Comparison of ENCODE assay signal across 9 cellular contexts in the genomic region with DNA sequence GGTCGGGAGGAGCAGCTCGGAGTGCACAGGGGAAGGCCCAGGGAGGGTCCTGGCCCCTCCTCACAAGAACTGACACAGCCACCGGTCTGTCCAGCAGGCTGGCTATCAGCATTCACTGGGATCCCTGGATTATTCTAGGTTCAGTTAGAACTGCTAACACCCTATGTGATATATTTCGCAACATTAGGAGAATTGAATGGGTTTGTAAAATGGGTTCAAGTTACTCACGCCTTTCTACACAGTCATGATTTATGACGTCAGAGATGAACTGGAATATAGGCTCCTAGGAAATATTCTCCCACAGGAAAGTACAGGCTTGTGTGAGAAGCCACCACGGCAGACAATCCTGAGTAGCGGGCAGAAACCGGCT. TPM values are rescaled to one million over a fixed set of nuclear protein-coding genes. Genes with fewer than 3 reads are reported as not detected.
A peak's percentile ranks its signal among the peaks of the same experiment; 100 is the strongest.
DNase-seq lines count a peak whose midpoint lies in the region; ATAC-seq, FAIRE-seq and TF ChIP-seq lines count a peak whose summit lies in the region.
"Had no signal": no experiment of that assay in that cellular context is flagged by ENCODE, and none has a peak within 500 bp of the region (broad histone marks: within the 10 kb centered on the region; RNA-seq: fewer than 3 reads in every experiment).

No MANE protein-coding gene starts in this region.

- 88% methylated on average over 9 of the region's 9 CpGs for WGBS in A549 (ENCODE audit: missing lambda C conversion rate)

- no peak for TF ChIP-seq EP300 in A549 (IDR thresholded peaks at IDR 0.05)

- CTCF ChIA-PET in A549 (lab: Yijun Ruan, JAX), result interaction anchor here (6.2 to 7.8 kb wide), 2 partner anchors 13 to 118 kb away, joined by 26 to 40 read pairs; no protein-coding TSS in a partner anchor
- CTCF ChIA-PET in HCT116 (lab: Charles Lee), result interaction anchor here (1.5 kb wide), 1 partner anchor 13 kb away, joined by 10 read pairs; no protein-coding TSS in a partner anchor

- no peak for TF ChIP-seq RAD21 in A549 (conservative IDR thresholded peaks at IDR 0.05 in 1 of 2, IDR thresholded peaks at IDR 0.05 in 1 of 2)
- no peak for TF ChIP-seq RAD21 in HCT116 (IDR thresholded peaks at IDR 0.05; ENCODE audit: low read depth)

- TF ChIP-seq POLR2A in A549 (IDR thresholded peaks at IDR 0.05; ENCODE audit: low read length), result no peak
- TF ChIP-seq POLR2A in HCT116 (IDR thresholded peaks at IDR 0.05; ENCODE audit: borderline replicate concordance, extremely low read depth, insufficient read depth, insufficient read length), result no peak

- no peaks in the 10 kb centered on the region for H3K36me3 Mint-ChIP-seq in memory B cell

- H3K4me1 ChIP-seq in A549 (peaks cover 8% of the 10 kb centered on the region; the same call in 2 of the 3 replicates), HCT116 (ENCODE audit: control insufficient read depth in 1 of 2, insufficient read depth in 2 of 2, low read length in 2 of 2) (peaks cover 6 to 16% of the 10 kb centered on the region in 2 experiments; a peak in 3 of 4 replicates), adipocyte (ENCODE audit: control insufficient read depth, insufficient read depth, low read length) (peaks cover 11% of the 10 kb centered on the region)

- no TSS peak for BruUV-seq in HCT116 (replicated peaks; lab: Mats Ljungman, UMichigan)

- no peak overlapping the region for H2AFZ ChIP-seq in HCT116 (ENCODE audit: low read depth, low read length, poor library complexity, severe bottlenecking)

- TF ChIP-seq CTCF in A549 (IDR thresholded peaks at IDR 0.05) (no peak), HCT116 (IDR thresholded peaks at IDR 0.05 in 2 of 3, conservative IDR thresholded peaks at IDR 0.05 in 1 of 3; ENCODE audit: borderline replicate concordance in 1 of 3, insufficient read depth in 1 of 3, low read depth in 2 of 3, low read length in 2 of 3) (no peak)

- RAD21 ChIA-PET in HCT116 (lab: Charles Lee; ENCODE audit: low non-redundant PET in 1 of 2, low total read pairs in 2 of 2, uncharacterized antibody in 2 of 2, unreplicated experiment in 2 of 2), result no interaction called here

- H3K27ac ChIP-seq in A549, result peak overlapping the region; percentile 84 to 94; a peak in 4 of 6 replicates
- H3K27ac ChIP-seq in HCT116 (ENCODE audit: low read depth, low read length), result no peak overlapping the region

- no peaks in the 10 kb centered on the region for H3K9me3 ChIP-seq in A549
- H3K9me3 ChIP-seq in HCT116 (ENCODE audit: control insufficient read depth in 1 of 2, insufficient read depth in 1 of 2, low read depth in 1 of 2, low read length in 2 of 2), result no peaks in the 10 kb centered on the region
- H3K9me3 ChIP-seq in adipocyte (ENCODE audit: control insufficient read depth, low read length), result no peaks in the 10 kb centered on the region

- POLR2A ChIA-PET in A549 (lab: Yijun Ruan, JAX), result interaction anchor here (2.1 kb wide), 1 partner anchor 13 kb away, joined by 8 read pairs; no protein-coding TSS in a partner anchor
- POLR2A ChIA-PET in HCT116 (lab: Charles Lee), result no interaction called here

- H3K79me2 ChIP-seq in HCT116 (ENCODE audit: insufficient read depth, low read length), result no peaks in the 10 kb centered on the region

- H3K9me3 Mint-ChIP-seq in memory B cell, result no peaks in the 10 kb centered on the region

- no peaks in the 10 kb centered on the region for H4K20me1 ChIP-seq in HCT116 (ENCODE audit: insufficient read depth)

- no peak for ATAC-seq in A549
- ATAC-seq in HCT116, result no peak
- no peak for ATAC-seq in memory B cell (ENCODE audit: low read depth)
- ATAC-seq in HG03196 (IDR thresholded peaks at IDR 0.05; ENCODE audit: unreplicated experiment), result no peak

- peak overlapping the region; percentile 67 for H3K4me3 ChIP-seq in A549
- peak overlapping the region in 1 of 2 experiments; percentile 72; a peak in 1 of 4 replicates for H3K4me3 ChIP-seq in HCT116 (replicated peaks in 1 of 2; ENCODE audit: low read depth in 1 of 2, low read length in 2 of 2)
- H3K4me3 ChIP-seq in adipocyte (ENCODE audit: low read length), result peak overlapping the region; percentile 82

- peak overlapping the region; percentile 79 for H3K4me3 Mint-ChIP-seq in memory B cell

- H3K4me1 Mint-ChIP-seq in memory B cell, result peaks cover 8% of the 10 kb centered on the region

- H3K9ac ChIP-seq in HCT116 (ENCODE audit: low read length) (no peak overlapping the region), adipocyte (ENCODE audit: low read length) (peak overlapping the region; percentile 86)

- H3K4me2 ChIP-seq in A549 (peak overlapping the region; percentile 94), HCT116 (ENCODE audit: low read length) (peak overlapping the region; percentile 99)

- H3K9me2 ChIP-seq in HCT116 (ENCODE audit: insufficient read depth), result no peaks in the 10 kb centered on the region

- peaks cover 24% of the 10 kb centered on the region for H3K27me3 Mint-ChIP-seq in memory B cell

- H3K27me3 ChIP-seq in HCT116 (ENCODE audit: insufficient read depth, low read length), result peaks cover 17% of the 10 kb centered on the region; the same call in 1 of the 2 replicates
- peaks cover 49% of the 10 kb centered on the region for H3K27me3 ChIP-seq in adipocyte (replicated peaks; ENCODE audit: control insufficient read depth, insufficient read depth, low read length)

- FAIRE-seq in A549 (lab: Jason Lieb, UNC), result no peak

- DNase-seq in A549 (ENCODE audit: low read depth in 1 of 2, low spot score in 1 of 2), result no peak
- no peak for DNase-seq in HCT116 (ENCODE audit: low read depth, low spot score)
- DNase-seq in adipocyte (ENCODE audit: low read depth), result peak; percentile 20
- DNase-seq in memory B cell (ENCODE audit: low spot score in 2 of 2), result no peak
- no peak for DNase-seq in SW 1271 (lab: John Stamatoyannopoulos, UW)
- DNase-seq in medulla oblongata (ENCODE audit: extremely low spot score), result no peak
- no peak for DNase-seq in midbrain (lab: John Stamatoyannopoulos, UW)
- DNase-seq: T-helper 9 cell had no signal

- no peak overlapping the region for H3K27ac Mint-ChIP-seq in memory B cell

- intact Hi-C loops in HCT116 (cut with micrococcal nuclease), result no loop called here

- no peaks in the 10 kb centered on the region for H3K36me3 ChIP-seq in HCT116 (ENCODE audit: control insufficient read depth in 1 of 2, insufficient read depth in 2 of 2, low read length in 2 of 2)
- H3K36me3 ChIP-seq in adipocyte (ENCODE audit: control insufficient read depth, insufficient read depth, low read length, severe bottlenecking), result no peaks in the 10 kb centered on the region

TF ChIP-seq in A549, 52 proteins besides CTCF, POLR2A, EP300 and RAD21:
- TF ChIP-seq CEBPB (IDR thresholded peaks at IDR 0.05), result peak; percentile 59 to 68; a peak in 3 of 4 replicates
- TF ChIP-seq RARB (CRISPR knock-in tag; IDR thresholded peaks at IDR 0.05), result no peak

TF ChIP-seq in HCT116, 20 proteins besides CTCF, POLR2A, EP300 and RAD21 (continues in another document):
- no peak; the same call in 1 of the 2 replicates for TF ChIP-seq CEBPB (IDR thresholded peaks at IDR 0.05; ENCODE audit: low read depth)
- TF ChIP-seq FOSL1 (IDR thresholded peaks at IDR 0.05; ENCODE audit: low read depth), result no peak
- TF ChIP-seq, protein P1, sequence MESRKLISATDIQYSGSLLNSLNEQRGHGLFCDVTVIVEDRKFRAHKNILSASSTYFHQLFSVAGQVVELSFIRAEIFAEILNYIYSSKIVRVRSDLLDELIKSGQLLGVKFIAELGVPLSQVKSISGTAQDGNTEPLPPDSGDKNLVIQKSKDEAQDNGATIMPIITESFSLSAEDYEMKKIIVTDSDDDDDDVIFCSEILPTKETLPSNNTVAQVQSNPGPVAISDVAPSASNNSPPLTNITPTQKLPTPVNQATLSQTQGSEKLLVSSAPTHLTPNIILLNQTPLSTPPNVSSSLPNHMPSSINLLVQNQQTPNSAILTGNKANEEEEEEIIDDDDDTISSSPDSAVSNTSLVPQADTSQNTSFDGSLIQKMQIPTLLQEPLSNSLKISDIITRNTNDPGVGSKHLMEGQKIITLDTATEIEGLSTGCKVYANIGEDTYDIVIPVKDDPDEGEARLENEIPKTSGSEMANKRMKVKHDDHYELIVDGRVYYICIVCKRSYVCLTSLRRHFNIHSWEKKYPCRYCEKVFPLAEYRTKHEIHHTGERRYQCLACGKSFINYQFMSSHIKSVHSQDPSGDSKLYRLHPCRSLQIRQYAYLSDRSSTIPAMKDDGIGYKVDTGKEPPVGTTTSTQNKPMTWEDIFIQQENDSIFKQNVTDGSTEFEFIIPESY (IDR thresholded peaks at IDR 0.05; ENCODE audit: extremely low read depth, insufficient replicate concordance, low read length), result no peak
- TF ChIP-seq, protein P2, sequence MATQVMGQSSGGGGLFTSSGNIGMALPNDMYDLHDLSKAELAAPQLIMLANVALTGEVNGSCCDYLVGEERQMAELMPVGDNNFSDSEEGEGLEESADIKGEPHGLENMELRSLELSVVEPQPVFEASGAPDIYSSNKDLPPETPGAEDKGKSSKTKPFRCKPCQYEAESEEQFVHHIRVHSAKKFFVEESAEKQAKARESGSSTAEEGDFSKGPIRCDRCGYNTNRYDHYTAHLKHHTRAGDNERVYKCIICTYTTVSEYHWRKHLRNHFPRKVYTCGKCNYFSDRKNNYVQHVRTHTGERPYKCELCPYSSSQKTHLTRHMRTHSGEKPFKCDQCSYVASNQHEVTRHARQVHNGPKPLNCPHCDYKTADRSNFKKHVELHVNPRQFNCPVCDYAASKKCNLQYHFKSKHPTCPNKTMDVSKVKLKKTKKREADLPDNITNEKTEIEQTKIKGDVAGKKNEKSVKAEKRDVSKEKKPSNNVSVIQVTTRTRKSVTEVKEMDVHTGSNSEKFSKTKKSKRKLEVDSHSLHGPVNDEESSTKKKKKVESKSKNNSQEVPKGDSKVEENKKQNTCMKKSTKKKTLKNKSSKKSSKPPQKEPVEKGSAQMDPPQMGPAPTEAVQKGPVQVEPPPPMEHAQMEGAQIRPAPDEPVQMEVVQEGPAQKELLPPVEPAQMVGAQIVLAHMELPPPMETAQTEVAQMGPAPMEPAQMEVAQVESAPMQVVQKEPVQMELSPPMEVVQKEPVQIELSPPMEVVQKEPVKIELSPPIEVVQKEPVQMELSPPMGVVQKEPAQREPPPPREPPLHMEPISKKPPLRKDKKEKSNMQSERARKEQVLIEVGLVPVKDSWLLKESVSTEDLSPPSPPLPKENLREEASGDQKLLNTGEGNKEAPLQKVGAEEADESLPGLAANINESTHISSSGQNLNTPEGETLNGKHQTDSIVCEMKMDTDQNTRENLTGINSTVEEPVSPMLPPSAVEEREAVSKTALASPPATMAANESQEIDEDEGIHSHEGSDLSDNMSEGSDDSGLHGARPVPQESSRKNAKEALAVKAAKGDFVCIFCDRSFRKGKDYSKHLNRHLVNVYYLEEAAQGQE (IDR thresholded peaks at IDR 0.05; ENCODE audit: low read depth), result no peak
- TF ChIP-seq ELF1 (IDR thresholded peaks at IDR 0.05; ENCODE audit: borderline replicate concordance, low read depth), result no peak
- TF ChIP-seq YY1 (IDR thresholded peaks at IDR 0.05; ENCODE audit: extremely low read depth, insufficient replicate concordance, low read depth, low read length), result no peak

RNA-seq across cellular contexts. Expression of a gene that starts 1.0 kb away (rescaled TPM):
- polyA plus RNA-seq in A549 (2011; rRNA removed), result 0.04 and 0.05 TPM in 2 replicates
- 0.05 and 0.09 TPM in 2 replicates for polyA plus RNA-seq in A549 (2012; cell fraction: cytosol; rRNA removed)
- 0.17 and 0.20 TPM in 2 replicates for polyA plus RNA-seq in A549 (2012; cell fraction: nucleus; rRNA removed)
- polyA plus RNA-seq in A549 (2017; fragmentation: RNase III; extraction: RNeasy Plus Mini Kit Qiagen cat#74134 plus additional on column Dnase treatment), result 0.03 to 0.08 TPM (median 0.08 TPM) in 3 replicates
- 0.08 and 0.10 TPM in 2 replicates for polyA minus RNA-seq in A549 (2011; rRNA and poly(A)+ RNA removed)
- 1.5 TPM for total RNA-seq in HCT116 (2021; ENCODE audit: unreplicated experiment)
- polyA plus RNA-seq in HCT116 (2012), result 0.42 and 0.46 TPM in 2 replicates
